Comparison of ENCODE assay signal across 8 cellular contexts in genomic region chr11:27472398-27473016, GRCh38. TPM values are rescaled to one million over a fixed set of nuclear protein-coding genes. Genes with fewer than 3 reads are reported as not detected.
A peak's percentile ranks its signal among the peaks of the same experiment; 100 is the strongest.
DNase-seq lines count a peak whose midpoint lies in the region; ATAC-seq, FAIRE-seq and TF ChIP-seq lines count a peak whose summit lies in the region.

LGR4 (minus strand) TSS chr11:27472790; CDS start chr11:27472302, 488 bp downstream.

- H3K27me3 ChIP-seq in body of pancreas: no peaks in the 10 kb centered on the region

- whole genome bisulfite sequencing in body of pancreas, 2 donors: 0% methylated on average over 15 to 55 of the region's 57 CpGs

- H3K9me3 ChIP-seq in body of pancreas: no peaks in the 10 kb centered on the region

- H3K36me3 ChIP-seq in body of pancreas (replicated peaks in 1 of 2; ENCODE audit: insufficient read depth in 1 of 2, low read depth in 2 of 2): no peaks in the 10 kb centered on the region

- peak; percentile 95 to 99 (median 98) for TF ChIP-seq POLR2A in body of pancreas (IDR thresholded peaks at IDR 0.05)

- FAIRE-seq in TTC549 (lab: Jason Lieb, UNC): peak; percentile 73

- H3K27ac ChIP-seq in body of pancreas: peak within 1 kb of the TSS; percentile 96 to 99 (median 97)

- peak within 1 kb of the TSS; percentile 64 to 68 for H3K4me3 ChIP-seq in body of pancreas
- H3K4me3 ChIP-seq in retinal pigment epithelial cell (ENCODE audit: low read length): peak within 1 kb of the TSS; percentile 81

- intact Hi-C loops in body of pancreas (cut with DNase I): loop anchor here (10.0 kb wide), 1 partner anchor 98 kb away; no protein-coding TSS in a partner anchor

- peak; percentile 85 for ATAC-seq in GM18498 (IDR thresholded peaks at IDR 0.05; ENCODE audit: unreplicated experiment)
- peak; percentile 68 for ATAC-seq in HG02970 (IDR thresholded peaks at IDR 0.05; ENCODE audit: low FRiP score, unreplicated experiment)
- ATAC-seq in body of pancreas: peak; percentile 83

- H3K4me1 ChIP-seq in body of pancreas: peaks cover 5% of the 10 kb centered on the region

- TF ChIP-seq CTCF in body of pancreas (IDR thresholded peaks at IDR 0.05) (no peak), retinal pigment epithelial cell (conservative IDR thresholded peaks at IDR 0.05; ENCODE audit: low read depth, low read length) (no peak)

- DNase-seq in NCI-H2081 (lab: John Stamatoyannopoulos, UW) (peak; percentile 98 to 99), body of pancreas (peak; percentile 97 to 98 (median 98)), iPS DF 19.7 (ENCODE audit: low read depth, low spot score) (peak; percentile 93), retinal pigment epithelial cell (ENCODE audit: low read depth) (peak; percentile 97), KG1 (lab: John Stamatoyannopoulos, UW) (no peak)

RNA-seq across cellular contexts. Expression of gene LGR4, which starts in this region (rescaled TPM):
- total RNA-seq in body of pancreas: 100 to 1,000 TPM; 120 to 145 TPM
